ENCODE assay signal across 8 cellular contexts in genomic region chr5:141692533-141692888, GRCh38. TPM values are rescaled to one million over a fixed set of nuclear protein-coding genes. Genes with fewer than 3 reads are reported as not detected.
DNase-seq lines count a peak whose midpoint lies in the region; ATAC-seq and TF ChIP-seq lines count a peak whose summit lies in the region.

No MANE protein-coding gene starts in this region.

- no peaks in the 10 kb centered on the region for H3K9me3 ChIP-seq in PC-9 (ENCODE audit: insufficient read depth, low read depth)
- no peaks in the 10 kb centered on the region for H3K9me3 ChIP-seq in neutrophil

- H3K27ac ChIP-seq in PC-9 (no peak overlapping the region), neutrophil (no peak overlapping the region)

- TF ChIP-seq CTCF in GM06990 (IDR thresholded peaks at IDR 0.05; ENCODE audit: insufficient read depth, low read length, poor library complexity, severe bottlenecking) (no peak), PC-9 (conservative IDR thresholded peaks at IDR 0.05) (no peak), neutrophil (IDR thresholded peaks at IDR 0.05) (no peak)

- DNase-seq in GM06990 (ENCODE audit: extremely low read depth, insufficient read length) = no peak
- DNase-seq in PC-9 = peak in 1 of 2 experiments; percentile 17
- DNase-seq in effector memory CD8-positive, alpha-beta T cell = peak in 1 of 3 experiments; percentile 14
- no peak for DNase-seq in OCI-M2 (lab: John Stamatoyannopoulos, UW; ENCODE audit: unreplicated experiment)

- H3K4me3 ChIP-seq in GM06990 (replicated peaks; ENCODE audit: low read depth, low read length) (peak overlapping the region; percentile 29), PC-9 (peak overlapping the region; percentile 46; the same call in 1 of the 2 replicates), neutrophil (ENCODE audit: low read depth in 1 of 2, low read length in 1 of 2) (peak overlapping the region; percentile 42 to 43)

- H3K4me2 ChIP-seq in PC-9 = peak overlapping the region; percentile 80

- H3K4me3 Mint-ChIP-seq in effector memory CD8-positive, alpha-beta T cell = peak overlapping the region; percentile 82 to 91

- peaks cover 8% of the 10 kb centered on the region for H3K36me3 Mint-ChIP-seq in effector memory CD8-positive, alpha-beta T cell (ENCODE audit: insufficient read depth)

- H3K4me1 Mint-ChIP-seq in effector memory CD8-positive, alpha-beta T cell (ENCODE audit: low read depth in 2 of 2) = peaks cover 22 to 23% of the 10 kb centered on the region in 2 donors

- H3K9me2 ChIP-seq in PC-9 (ENCODE audit: insufficient read depth) = no peaks in the 10 kb centered on the region

- intact Hi-C loops in PC-9 (cut with micrococcal nuclease; ENCODE audit: unreplicated experiment) = loop anchor here (1.0 kb wide), 4 partner anchors 27 to 452 kb away; no protein-coding TSS in a partner anchor

- peaks cover 37% of the 10 kb centered on the region for H3F3A ChIP-seq in PC-9 (ENCODE audit: insufficient read depth, low read depth)

- CTCF ChIA-PET in PC-9 (lab: Charles Lee) = interaction anchor here (0.5 to 2.5 kb wide), 8 partner anchors 10 to 276 kb away, joined by 3 to 26 read pairs (median 4); partner anchors contain the start of genes PCDH1 and RNF14

- H3K9me3 Mint-ChIP-seq in effector memory CD8-positive, alpha-beta T cell = no peaks in the 10 kb centered on the region

- peaks cover 21 to 53% of the 10 kb centered on the region in 2 donors for H3K27me3 Mint-ChIP-seq in effector memory CD8-positive, alpha-beta T cell

- no peaks in the 10 kb centered on the region for H3K36me3 ChIP-seq in GM06990 (ENCODE audit: control insufficient read depth, insufficient read depth, low read length)
- H3K36me3 ChIP-seq in PC-9 (ENCODE audit: low read depth) = no peaks in the 10 kb centered on the region
- H3K36me3 ChIP-seq in neutrophil = no peaks in the 10 kb centered on the region

- POLR2A ChIA-PET in PC-9 (lab: Charles Lee; ENCODE audit: unreplicated experiment) = interaction anchor here (0.6 to 1.0 kb wide), 3 partner anchors 187 to 329 kb away, joined by 3 to 4 read pairs (median 3); no protein-coding TSS in a partner anchor

- no peak overlapping the region for H2AFZ ChIP-seq in PC-9

- BruUV-seq in PC-9 (replicated peaks; lab: Mats Ljungman, UMichigan) = no TSS peak

- no peaks in the 10 kb centered on the region for H4K20me1 ChIP-seq in PC-9 (ENCODE audit: insufficient read depth)

- no peaks in the 10 kb centered on the region for H3K79me2 ChIP-seq in PC-9 (ENCODE audit: low read depth)

- ATAC-seq in effector memory CD8-positive, alpha-beta T cell (replicated peaks) = peak; percentile 23
- ATAC-seq in HG03571 (IDR thresholded peaks at IDR 0.05; ENCODE audit: unreplicated experiment) (no peak), GM21390 (IDR thresholded peaks at IDR 0.05; ENCODE audit: unreplicated experiment) (no peak), HG03280 (IDR thresholded peaks at IDR 0.05; ENCODE audit: unreplicated experiment) (no peak)

- peak overlapping the region in 1 of 2 donors; percentile 91 for H3K27ac Mint-ChIP-seq in effector memory CD8-positive, alpha-beta T cell

- H3K27me3 ChIP-seq in GM06990 (replicated peaks; ENCODE audit: control insufficient read depth, insufficient read depth, low read length) = peaks cover 3% of the 10 kb centered on the region
- H3K27me3 ChIP-seq in PC-9 (ENCODE audit: insufficient read depth, low read depth) = no peaks in the 10 kb centered on the region
- H3K27me3 ChIP-seq in neutrophil = peaks cover 27% of the 10 kb centered on the region

- H3K4me1 ChIP-seq in PC-9 (replicated peaks; ENCODE audit: insufficient read depth) = peaks cover 53% of the 10 kb centered on the region
- peaks cover 12 to 13% of the 10 kb centered on the region in 2 experiments for H3K4me1 ChIP-seq in neutrophil (ENCODE audit: control insufficient read depth in 1 of 2, insufficient read depth in 1 of 2, low read depth in 1 of 2, low read length in 1 of 2)

RNA-seq across cellular contexts. Expression of gene ARAP3, which starts 10.5 kb away (rescaled TPM):
- 25.8 and 28.0 TPM in 2 replicates for total RNA-seq in PC-9 (2021)

RNA-seq across cellular contexts. Expression of gene FCHSD1, which starts 41.3 kb away (rescaled TPM):
- total RNA-seq in PC-9 (2021) = 36.4 and 36.6 TPM in 2 replicates

RNA-seq across cellular contexts. Expression of gene RELL2, which starts 55.7 kb away (rescaled TPM):
- 3.3 and 5.0 TPM in 2 replicates for total RNA-seq in PC-9 (2021)

RNA-seq across cellular contexts. Expression of gene HDAC3, which starts 55.9 kb away (rescaled TPM):
- 76.0 and 87.0 TPM in 2 replicates for total RNA-seq in PC-9 (2021)
